In the genomic region with DNA sequence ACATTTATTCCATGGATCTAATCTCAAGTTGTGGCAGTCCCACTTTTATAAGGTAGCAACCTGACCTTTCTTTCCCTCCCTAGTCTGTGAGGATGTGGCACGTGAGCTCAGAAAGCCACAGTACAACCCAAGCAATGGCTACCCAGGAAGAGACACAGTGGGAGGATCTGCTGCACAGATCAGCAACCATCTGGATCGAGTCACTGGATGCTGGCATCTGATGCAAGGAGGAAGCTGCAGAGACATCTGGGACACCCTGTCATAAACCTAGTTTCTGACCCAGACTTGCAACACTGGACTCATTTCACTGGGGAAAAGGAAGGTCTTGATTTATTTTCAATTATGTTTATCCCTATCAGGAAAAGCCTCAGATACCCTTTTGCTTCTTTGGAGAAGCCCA, we compare ENCODE assay signal across 15 cellular contexts.
DNase-seq lines count a peak whose midpoint lies in the region; ATAC-seq, FAIRE-seq and TF ChIP-seq lines count a peak whose summit lies in the region.
"Had no signal": no experiment of that assay in that cellular context is flagged by ENCODE, and none has a peak within 500 bp of the region (broad histone marks: within the 10 kb centered on the region; RNA-seq: fewer than 3 reads in every experiment).

No MANE protein-coding gene starts in this region.

- FAIRE-seq in urothelium cell line (lab: Jason Lieb, UNC): no peak
- FAIRE-seq: A204.1 had no signal

- peaks cover 2% of the 10 kb centered on the region for H3K9me3 Mint-ChIP-seq in activated CD8-positive, alpha-beta memory T cell treated with anti-CD3 and anti-CD28 coated beads, Interleukin-2, amount 10 ng/mL, durations not matched to agents 7 days and 5 days (ENCODE audit: low read depth)
- H3K9me3 Mint-ChIP-seq: activated naive CD4-positive, alpha-beta T cell treated with anti-CD3 and anti-CD28 coated beads, Interleukin-2, amount 50 U/mL, for 72 hours had no signal

- H3K36me3 Mint-ChIP-seq in activated CD8-positive, alpha-beta memory T cell treated with anti-CD3 and anti-CD28 coated beads, Interleukin-2, amount 10 ng/mL, durations not matched to agents 7 days and 5 days: no peaks in the 10 kb centered on the region
- H3K36me3 Mint-ChIP-seq: activated naive CD4-positive, alpha-beta T cell treated with anti-CD3 and anti-CD28 coated beads, Interleukin-2, amount 50 U/mL, for 72 hours had no signal

- DNase-seq in NCI-H82 (lab: John Stamatoyannopoulos, UW) (peak; percentile 3), NCI-H82 treated with DMSO at 0.1 percent for 48 hours (lab: John Stamatoyannopoulos, UW; ENCODE audit: unreplicated experiment) (no peak), left kidney (ENCODE audit: low read depth, low spot score) (peak; percentile 37), urothelium cell line (ENCODE audit: low spot score) (peak; percentile 16), hepatic stellate cell (ENCODE audit: low spot score) (no peak)
- DNase-seq in activated CD8-positive, alpha-beta memory T cell treated with anti-CD3 and anti-CD28 coated beads, Interleukin-2, amount 10 ng/mL, durations not matched to agents 7 days and 5 days: no peak
- DNase-seq: DMS153, dorsolateral prefrontal cortex, KG1, testis had no signal

- CTCF ChIA-PET in activated CD8-positive, alpha-beta memory T cell treated with anti-CD3 and anti-CD28 coated beads, Interleukin-2, amount 10 ng/mL, durations not matched to agents 7 days and 5 days (lab: Charles Lee): no interaction called here

- H3K27me3 Mint-ChIP-seq in activated CD8-positive, alpha-beta memory T cell treated with anti-CD3 and anti-CD28 coated beads, Interleukin-2, amount 10 ng/mL, durations not matched to agents 7 days and 5 days: no peaks in the 10 kb centered on the region

- H3K4me3 ChIP-seq in WI38 (ENCODE audit: low read depth, low read length): peak overlapping the region; percentile 29
- H3K4me3 ChIP-seq: dorsolateral prefrontal cortex, testis had no signal

- H3K27ac Mint-ChIP-seq in activated CD8-positive, alpha-beta memory T cell treated with anti-CD3 and anti-CD28 coated beads, Interleukin-2, amount 10 ng/mL, durations not matched to agents 7 days and 5 days: no peak overlapping the region
- H3K27ac Mint-ChIP-seq: activated naive CD4-positive, alpha-beta T cell treated with anti-CD3 and anti-CD28 coated beads, Interleukin-2, amount 50 U/mL, for 72 hours had no signal

- no peaks in the 10 kb centered on the region for H3K4me1 Mint-ChIP-seq in activated CD8-positive, alpha-beta memory T cell treated with anti-CD3 and anti-CD28 coated beads, Interleukin-2, amount 10 ng/mL, durations not matched to agents 7 days and 5 days

- H3K4me3 Mint-ChIP-seq in activated CD8-positive, alpha-beta memory T cell treated with anti-CD3 and anti-CD28 coated beads, Interleukin-2, amount 10 ng/mL, durations not matched to agents 7 days and 5 days: no peak overlapping the region

- TF ChIP-seq CTCF in WI38 (IDR thresholded peaks at IDR 0.05; ENCODE audit: low read depth, low read length): no peak

- ATAC-seq in GM21576 (IDR thresholded peaks at IDR 0.05; ENCODE audit: unreplicated experiment): no peak
- no peak for ATAC-seq in activated CD8-positive, alpha-beta memory T cell treated with anti-CD3 and anti-CD28 coated beads, Interleukin-2, amount 10 ng/mL, durations not matched to agents 7 days and 5 days
- ATAC-seq: activated naive CD4-positive, alpha-beta T cell treated with anti-CD3 and anti-CD28 coated beads, Interleukin-2, amount 50 U/mL, for 72 hours; Panc1 had no signal

Comparison
In these comparisons a context has a peak if more than half of its experiments do, and no peak if none do; other contexts are left out.
1. DNase-seq: peak in NCI-H82 (single experiment), left kidney (single experiment) and urothelium cell line (single experiment); none in NCI-H82 treated with DMSO at 0.1 percent for 48 hours (single experiment), hepatic stellate cell (single experiment) and activated CD8-positive, alpha-beta memory T cell treated with anti-CD3 and anti-CD28 coated beads, Interleukin-2, amount 10 ng/mL, durations not matched to agents 7 days and 5 days (single experiment).